In the genomic region with DNA sequence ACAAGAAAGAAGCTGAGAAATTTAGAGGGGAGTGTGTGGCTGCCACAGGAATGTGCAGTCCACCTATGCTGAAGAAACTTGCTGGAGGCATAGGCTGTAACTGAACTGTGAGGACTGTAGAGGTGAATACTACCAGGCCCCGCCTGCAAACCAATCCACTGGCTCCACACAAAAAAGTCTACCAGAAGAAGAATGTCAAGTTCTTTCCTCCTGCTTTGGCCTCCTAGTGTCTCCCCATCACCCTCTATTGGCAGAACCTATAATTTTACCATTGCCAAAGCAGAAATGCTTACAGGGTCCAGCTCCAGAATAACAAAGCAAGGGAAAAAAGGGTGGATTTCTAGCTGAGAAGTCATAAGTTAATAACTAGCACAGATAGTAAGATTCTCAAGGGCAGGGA, we compare ENCODE assay signal across 9 cellular contexts. TPM values are rescaled to one million over a fixed set of nuclear protein-coding genes. Genes with fewer than 3 reads are reported as not detected.
DNase-seq lines count a peak whose midpoint lies in the region; ATAC-seq and TF ChIP-seq lines count a peak whose summit lies in the region.
"Had no signal": no experiment of that assay in that cellular context is flagged by ENCODE, and none has a peak within 500 bp of the region (broad histone marks: within the 10 kb centered on the region; RNA-seq: fewer than 3 reads in every experiment).

No MANE protein-coding gene starts in this region.

- DNase-seq in NCI-H82 (lab: John Stamatoyannopoulos, UW) = peak; percentile 51
- DNase-seq in NCI-H82 treated with DMSO at 0.1 percent for 48 hours (lab: John Stamatoyannopoulos, UW; ENCODE audit: unreplicated experiment) = no peak
- DNase-seq in HEK293T (ENCODE audit: extremely low spot score) = peak; percentile 30
- DNase-seq in NCI-H146 treated with DMSO at 0.1 percent for 48 hours (lab: John Stamatoyannopoulos, UW; ENCODE audit: unreplicated experiment) = no peak
- DNase-seq in NCI-H2107 treated with DMSO at 0.1 percent for 48 hours (lab: John Stamatoyannopoulos, UW; ENCODE audit: unreplicated experiment) = no peak
- no peak for DNase-seq in posterior cingulate gyrus

- intact Hi-C loops in posterior cingulate gyrus (cut with DNase I) = no loop called here

- CTCF ChIA-PET in HEK293T (lab: Yijun Ruan, JAX) = interaction anchor here (0.7 kb wide), 1 partner anchor 490 kb away, joined by 3 read pairs; no protein-coding TSS in a partner anchor

- TF ChIP-seq RAD21 in liver (IDR thresholded peaks at IDR 0.05) = peak; percentile 37 to 62

- peak; percentile 9 for TF ChIP-seq CTCF in liver (IDR thresholded peaks at IDR 0.05; ENCODE audit: low read depth, low read length, missing input control)

- H3K27me3 ChIP-seq in liver (ENCODE audit: control insufficient read depth in 4 of 4, insufficient read depth in 4 of 4, low read length in 3 of 4) = no peaks in the 10 kb centered on the region
- H3K27me3 ChIP-seq: BLaER1 treated with 17β-estradiol and CSF1 and Interleukin-3, amounts not matched to agents 10 nM and 100 nM had no signal

- no peak overlapping the region for H3K9ac ChIP-seq in liver (ENCODE audit: low read depth in 1 of 2, low read length in 2 of 2)
- H3K9ac ChIP-seq: BLaER1 treated with 17β-estradiol and CSF1 and Interleukin-3, amounts not matched to agents 10 nM and 100 nM had no signal

- POLR2A ChIA-PET in HEK293T (lab: Yijun Ruan, JAX) = no interaction called here

- no peak overlapping the region for H3K27ac ChIP-seq in liver (ENCODE audit: low read depth in 1 of 2, low read length in 2 of 2)
- H3K27ac ChIP-seq: BLaER1 treated with 17β-estradiol and CSF1 and Interleukin-3, amounts not matched to agents 10 nM and 100 nM had no signal

- peak; percentile 63 for ATAC-seq in SK-N-SH treated with all-trans-retinoic acid at 6 μM for 48 hours

- H3K4me3 ChIP-seq in liver (ENCODE audit: low read depth in 1 of 3, low read length in 3 of 3) = no peak overlapping the region
- H3K4me3 ChIP-seq: BLaER1 treated with 17β-estradiol and CSF1 and Interleukin-3, amounts not matched to agents 10 nM and 100 nM had no signal

- H3K9me3 ChIP-seq in liver (ENCODE audit: control insufficient read depth in 4 of 4, low read length in 3 of 4) = peaks cover 0 to 2% (median 0%) of the 10 kb centered on the region in 4 donors

- no peaks in the 10 kb centered on the region for H3K36me3 ChIP-seq in liver (ENCODE audit: control insufficient read depth in 4 of 4, insufficient read depth in 3 of 4, low read depth in 1 of 4, low read length in 3 of 4)
- H3K36me3 ChIP-seq: BLaER1 treated with 17β-estradiol and CSF1 and Interleukin-3, amounts not matched to agents 10 nM and 100 nM had no signal

- WGBS in liver = 94% methylated on average over 1 of the region's 1 CpG

- H3K4me1 ChIP-seq in liver (ENCODE audit: control insufficient read depth in 4 of 4, insufficient read depth in 4 of 4, low read length in 3 of 4) = no peaks in the 10 kb centered on the region

TF ChIP-seq in HEK293T, 16 proteins besides CTCF, POLR2A, EP300 and RAD21:
- TF ChIP-seq FOXA1 (IDR thresholded peaks at IDR 0.05) = no peak
- TF ChIP-seq FOXM1 (IDR thresholded peaks at IDR 0.05; ENCODE audit: borderline replicate concordance) = no peak
- TF ChIP-seq ZNF384 (IDR thresholded peaks at IDR 0.05) = no peak
- no peak for TF ChIP-seq CTBP1 (IDR thresholded peaks at IDR 0.05; ENCODE audit: borderline replicate concordance)
- TF ChIP-seq SUZ12 (IDR thresholded peaks at IDR 0.05) = no peak
- no peak for TF ChIP-seq L3MBTL2 (conservative IDR thresholded peaks at IDR 0.05)
- no peak for TF ChIP-seq ELF4 (IDR thresholded peaks at IDR 0.05)
- TF ChIP-seq SP1 (IDR thresholded peaks at IDR 0.05) = no peak
- TF ChIP-seq LEF1 (IDR thresholded peaks at IDR 0.05; ENCODE audit: borderline replicate concordance) = no peak
- TF ChIP-seq TARDBP (IDR thresholded peaks at IDR 0.05) = no peak
- TF ChIP-seq, protein P1, sequence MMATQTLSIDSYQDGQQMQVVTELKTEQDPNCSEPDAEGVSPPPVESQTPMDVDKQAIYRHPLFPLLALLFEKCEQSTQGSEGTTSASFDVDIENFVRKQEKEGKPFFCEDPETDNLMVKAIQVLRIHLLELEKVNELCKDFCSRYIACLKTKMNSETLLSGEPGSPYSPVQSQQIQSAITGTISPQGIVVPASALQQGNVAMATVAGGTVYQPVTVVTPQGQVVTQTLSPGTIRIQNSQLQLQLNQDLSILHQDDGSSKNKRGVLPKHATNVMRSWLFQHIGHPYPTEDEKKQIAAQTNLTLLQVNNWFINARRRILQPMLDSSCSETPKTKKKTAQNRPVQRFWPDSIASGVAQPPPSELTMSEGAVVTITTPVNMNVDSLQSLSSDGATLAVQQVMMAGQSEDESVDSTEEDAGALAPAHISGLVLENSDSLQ (IDR thresholded peaks at IDR 0.05) = no peak
- TF ChIP-seq ARNT (IDR thresholded peaks at IDR 0.05) = no peak
- no peak for TF ChIP-seq HDGF (IDR thresholded peaks at IDR 0.05; ENCODE audit: borderline replicate concordance)
- no peak for TF ChIP-seq NFRKB (IDR thresholded peaks at IDR 0.05)
- no peak for TF ChIP-seq BHLHE40 (IDR thresholded peaks at IDR 0.05; ENCODE audit: borderline replicate concordance)
- no peak for TF ChIP-seq FOXK2 (IDR thresholded peaks at IDR 0.05)

TF ChIP-seq in SK-N-SH treated with all-trans-retinoic acid at 6 μM for 48 hours, 23 proteins besides CTCF, POLR2A, EP300 and RAD21 (continues in another document):
- TF ChIP-seq, protein P2, sequence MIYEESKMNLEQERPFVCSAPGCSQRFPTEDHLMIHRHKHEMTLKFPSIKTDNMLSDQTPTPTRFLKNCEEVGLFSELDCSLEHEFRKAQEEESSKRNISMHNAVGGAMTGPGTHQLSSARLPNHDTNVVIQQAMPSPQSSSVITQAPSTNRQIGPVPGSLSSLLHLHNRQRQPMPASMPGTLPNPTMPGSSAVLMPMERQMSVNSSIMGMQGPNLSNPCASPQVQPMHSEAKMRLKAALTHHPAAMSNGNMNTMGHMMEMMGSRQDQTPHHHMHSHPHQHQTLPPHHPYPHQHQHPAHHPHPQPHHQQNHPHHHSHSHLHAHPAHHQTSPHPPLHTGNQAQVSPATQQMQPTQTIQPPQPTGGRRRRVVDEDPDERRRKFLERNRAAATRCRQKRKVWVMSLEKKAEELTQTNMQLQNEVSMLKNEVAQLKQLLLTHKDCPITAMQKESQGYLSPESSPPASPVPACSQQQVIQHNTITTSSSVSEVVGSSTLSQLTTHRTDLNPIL (CRISPR knock-in tag; IDR thresholded peaks at IDR 0.05; ENCODE audit: low read depth) = no peak
- no peak for TF ChIP-seq OSR1 (CRISPR knock-in tag; IDR thresholded peaks at IDR 0.05)
- no peak for TF ChIP-seq ZNF565 (CRISPR knock-in tag; conservative IDR thresholded peaks at IDR 0.05; ENCODE audit: low read depth)
- no peak for TF ChIP-seq ZFP30 (CRISPR knock-in tag; IDR thresholded peaks at IDR 0.05)
- no peak for TF ChIP-seq ZC3H10 (CRISPR knock-in tag; IDR thresholded peaks at IDR 0.05)
- TF ChIP-seq SNAI2 (CRISPR knock-in tag; IDR thresholded peaks at IDR 0.05) = no peak
- no peak for TF ChIP-seq BACH2 (CRISPR knock-in tag; IDR thresholded peaks at IDR 0.05; ENCODE audit: borderline replicate concordance)
- no peak for TF ChIP-seq CSDC2 (CRISPR knock-in tag; IDR thresholded peaks at IDR 0.05)
- no peak for TF ChIP-seq PPARA (CRISPR knock-in tag; IDR thresholded peaks at IDR 0.05; ENCODE audit: borderline replicate concordance)
- TF ChIP-seq ESRRG (CRISPR knock-in tag; IDR thresholded peaks at IDR 0.05) = no peak

TF ChIP-seq in liver, 16 proteins besides CTCF, POLR2A, EP300 and RAD21 (continues in another document):
- TF ChIP-seq, protein P3, sequence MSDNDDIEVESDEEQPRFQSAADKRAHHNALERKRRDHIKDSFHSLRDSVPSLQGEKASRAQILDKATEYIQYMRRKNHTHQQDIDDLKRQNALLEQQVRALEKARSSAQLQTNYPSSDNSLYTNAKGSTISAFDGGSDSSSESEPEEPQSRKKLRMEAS (IDR thresholded peaks at IDR 0.05) = no peak
- TF ChIP-seq, protein P4, sequence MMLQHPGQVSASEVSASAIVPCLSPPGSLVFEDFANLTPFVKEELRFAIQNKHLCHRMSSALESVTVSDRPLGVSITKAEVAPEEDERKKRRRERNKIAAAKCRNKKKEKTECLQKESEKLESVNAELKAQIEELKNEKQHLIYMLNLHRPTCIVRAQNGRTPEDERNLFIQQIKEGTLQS (IDR thresholded peaks at IDR 0.05) = no peak
- TF ChIP-seq HNF4A (conservative IDR thresholded peaks at IDR 0.05) (no peak), YY1 (IDR thresholded peaks at IDR 0.05) (no peak), TAF1 (conservative IDR thresholded peaks at IDR 0.05) (no peak), NR2F2 (IDR thresholded peaks at IDR 0.05) (no peak), JUND (IDR thresholded peaks at IDR 0.05) (no peak), RXRA (IDR thresholded peaks at IDR 0.05) (no peak), HNF4G (IDR thresholded peaks at IDR 0.05) (no peak), GABPA (IDR thresholded peaks at IDR 0.05 in 1 of 2, conservative IDR thresholded peaks at IDR 0.05 in 1 of 2) (no peak), EGR1 (IDR thresholded peaks at IDR 0.05; ENCODE audit: low read depth in 2 of 2) (no peak), FOXA1 (IDR thresholded peaks at IDR 0.05) (no peak)
- TF ChIP-seq, protein P5, sequence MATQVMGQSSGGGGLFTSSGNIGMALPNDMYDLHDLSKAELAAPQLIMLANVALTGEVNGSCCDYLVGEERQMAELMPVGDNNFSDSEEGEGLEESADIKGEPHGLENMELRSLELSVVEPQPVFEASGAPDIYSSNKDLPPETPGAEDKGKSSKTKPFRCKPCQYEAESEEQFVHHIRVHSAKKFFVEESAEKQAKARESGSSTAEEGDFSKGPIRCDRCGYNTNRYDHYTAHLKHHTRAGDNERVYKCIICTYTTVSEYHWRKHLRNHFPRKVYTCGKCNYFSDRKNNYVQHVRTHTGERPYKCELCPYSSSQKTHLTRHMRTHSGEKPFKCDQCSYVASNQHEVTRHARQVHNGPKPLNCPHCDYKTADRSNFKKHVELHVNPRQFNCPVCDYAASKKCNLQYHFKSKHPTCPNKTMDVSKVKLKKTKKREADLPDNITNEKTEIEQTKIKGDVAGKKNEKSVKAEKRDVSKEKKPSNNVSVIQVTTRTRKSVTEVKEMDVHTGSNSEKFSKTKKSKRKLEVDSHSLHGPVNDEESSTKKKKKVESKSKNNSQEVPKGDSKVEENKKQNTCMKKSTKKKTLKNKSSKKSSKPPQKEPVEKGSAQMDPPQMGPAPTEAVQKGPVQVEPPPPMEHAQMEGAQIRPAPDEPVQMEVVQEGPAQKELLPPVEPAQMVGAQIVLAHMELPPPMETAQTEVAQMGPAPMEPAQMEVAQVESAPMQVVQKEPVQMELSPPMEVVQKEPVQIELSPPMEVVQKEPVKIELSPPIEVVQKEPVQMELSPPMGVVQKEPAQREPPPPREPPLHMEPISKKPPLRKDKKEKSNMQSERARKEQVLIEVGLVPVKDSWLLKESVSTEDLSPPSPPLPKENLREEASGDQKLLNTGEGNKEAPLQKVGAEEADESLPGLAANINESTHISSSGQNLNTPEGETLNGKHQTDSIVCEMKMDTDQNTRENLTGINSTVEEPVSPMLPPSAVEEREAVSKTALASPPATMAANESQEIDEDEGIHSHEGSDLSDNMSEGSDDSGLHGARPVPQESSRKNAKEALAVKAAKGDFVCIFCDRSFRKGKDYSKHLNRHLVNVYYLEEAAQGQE (IDR thresholded peaks at IDR 0.05) = no peak

RNA-seq across cellular contexts. Expression of a gene that starts 5.9 kb away (rescaled TPM):
- 100 to 1,000 TPM in 1 of 2 donors, 10 to 100 TPM in 1; 95.2 to 102 TPM for total RNA-seq in liver
- 100 to 1,000 TPM; 352 to 403 TPM for polyA plus RNA-seq in liver

RNA-seq across cellular contexts. Expression of a gene that starts 19.4 kb away (rescaled TPM):
- 10 to 100 TPM; 23.1 to 34.0 TPM for total RNA-seq in liver
- 10 to 100 TPM; 10.4 to 11.2 TPM for polyA plus RNA-seq in liver

Comparison
In these comparisons a context has a peak if more than half of its experiments do, and no peak if none do; other contexts are left out.
1. DNase-seq: peak in NCI-H82 (single experiment) and HEK293T (single experiment); none in NCI-H82 treated with DMSO at 0.1 percent for 48 hours (single experiment), NCI-H146 treated with DMSO at 0.1 percent for 48 hours (single experiment), NCI-H2107 treated with DMSO at 0.1 percent for 48 hours (single experiment) and posterior cingulate gyrus (0 of 10).